In the genomic region with DNA sequence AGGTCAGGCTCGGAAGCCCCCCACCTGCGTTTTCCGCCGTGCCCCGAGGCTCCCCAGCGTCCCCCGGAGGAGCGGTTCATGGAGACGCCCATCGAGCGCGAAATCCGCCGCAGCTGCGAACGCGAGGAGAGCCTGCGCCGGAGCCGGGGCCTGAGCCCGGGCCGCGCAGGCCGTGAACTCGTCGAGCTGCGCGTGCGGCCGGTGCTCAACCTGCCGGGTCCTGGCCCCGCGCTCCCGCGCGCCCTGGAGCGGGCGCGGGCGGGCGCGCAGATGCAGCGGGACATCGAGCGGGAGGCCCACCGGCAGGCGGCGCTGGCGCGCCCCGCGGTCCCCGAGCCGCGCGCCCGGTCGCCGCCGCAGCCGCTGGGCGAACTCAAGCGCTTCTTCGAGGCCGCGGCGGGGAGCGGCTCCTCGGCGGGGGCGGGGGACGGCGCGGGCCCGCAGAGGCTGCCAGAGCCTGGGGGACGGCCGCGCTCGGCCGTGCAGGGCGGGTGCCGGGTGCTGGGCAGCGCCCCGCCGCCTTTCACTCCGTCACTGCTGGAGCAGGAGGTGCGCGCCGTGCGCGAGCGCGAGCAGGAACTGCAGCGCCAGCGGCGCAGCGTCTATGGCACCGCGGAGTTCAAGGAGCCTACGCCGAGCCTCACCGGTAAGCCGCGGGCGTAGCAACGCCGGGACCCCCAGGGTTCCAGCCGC, we compare ENCODE assay signal across 8 cellular contexts. TPM values are rescaled to one million over a fixed set of nuclear protein-coding genes. Genes with fewer than 3 reads are reported as not detected.
DNase-seq lines count a peak whose midpoint lies in the region; ATAC-seq, FAIRE-seq and TF ChIP-seq lines count a peak whose summit lies in the region.

No MANE protein-coding gene starts in this region.

- no peaks in the 10 kb centered on the region for H3K9me3 ChIP-seq in BE2C
- no peaks in the 10 kb centered on the region for H3K9me3 ChIP-seq in RWPE2 (ENCODE audit: severe bottlenecking)
- no peaks in the 10 kb centered on the region for H3K9me3 ChIP-seq in testis

- 0 to 1% methylated on average over 4 to 24 of the region's 108 CpGs for WGBS in testis, 2 donors

- CTCF ChIA-PET in activated naive CD4-positive, alpha-beta T cell treated with anti-CD3 and anti-CD28 coated beads for 36 hours (lab: Charles Lee) = interaction anchor here (0.7 to 2.4 kb wide), 16 partner anchors 9 to 194 kb away, joined by 3 to 13 read pairs (median 3); a partner anchor contains a TSS

- H3K4me3 ChIP-seq in BE2C (ENCODE audit: low read depth, low read length) (peak overlapping the region; percentile 63), RWPE2 (ENCODE audit: severe bottlenecking) (peak overlapping the region; percentile 62), testis (peak overlapping the region; percentile 54 to 60)

- intact Hi-C loops in activated naive CD4-positive, alpha-beta T cell treated with anti-CD3 and anti-CD28 coated beads for 36 hours (cut with micrococcal nuclease) = loop anchor here (1.0 to 5.0 kb wide), 5 partner anchors 8 to 121 kb away; a partner anchor contains a TSS
- intact Hi-C loops in testis (cut with DNase I; ENCODE audit: low total_unique reads) = loop anchor here (10.0 kb wide), 1 partner anchor 189 kb away; no protein-coding TSS in a partner anchor

- no peaks in the 10 kb centered on the region for H3K36me3 ChIP-seq in BE2C
- no peaks in the 10 kb centered on the region for H3K36me3 ChIP-seq in RWPE2 (ENCODE audit: low read depth)
- no peaks in the 10 kb centered on the region for H3K36me3 ChIP-seq in testis (ENCODE audit: low read depth, missing control alignments)

- ATAC-seq in GM19023 (IDR thresholded peaks at IDR 0.05; ENCODE audit: unreplicated experiment) (peak; percentile 53), RWPE2 (ENCODE audit: low read depth) (peak; percentile 71)

- H3K27ac ChIP-seq in RWPE2 (ENCODE audit: poor library complexity, severe bottlenecking) (peak overlapping the region; percentile 32), testis (peak overlapping the region; percentile 85 to 88)

- H3K4me3 Mint-ChIP-seq in activated naive CD4-positive, alpha-beta T cell treated with anti-CD3 and anti-CD28 coated beads for 36 hours = peak overlapping the region; percentile 80

- no peaks in the 10 kb centered on the region for H3K9me3 Mint-ChIP-seq in activated naive CD4-positive, alpha-beta T cell treated with anti-CD3 and anti-CD28 coated beads for 36 hours

- peak; percentile 15; the same call in 1 of the 2 replicates for TF ChIP-seq CTCF in BE2C (IDR thresholded peaks at IDR 0.05; ENCODE audit: low read depth, low read length)
- peak; percentile 98 for TF ChIP-seq CTCF in RWPE2 (IDR thresholded peaks at IDR 0.05; ENCODE audit: poor library complexity, severe bottlenecking)
- peak; percentile 27 to 92 (median 52) for TF ChIP-seq CTCF in testis (IDR thresholded peaks at IDR 0.05)

- FAIRE-seq in HTR-8/SVneo (lab: Jason Lieb, UNC) = no peak

- H3K36me3 Mint-ChIP-seq in activated naive CD4-positive, alpha-beta T cell treated with anti-CD3 and anti-CD28 coated beads for 36 hours (ENCODE audit: low read depth) = no peaks in the 10 kb centered on the region

- TF ChIP-seq POLR2A in testis (IDR thresholded peaks at IDR 0.05) = no peak

- DNase-seq in BE2C = peak; percentile 81
- DNase-seq in HTR-8/SVneo (ENCODE audit: insufficient read length, low spot score) = peak; percentile 56
- no peak for DNase-seq in RWPE2 (ENCODE audit: low spot score)
- peak; percentile 75 for DNase-seq in activated naive CD4-positive, alpha-beta T cell treated with anti-CD3 and anti-CD28 coated beads for 36 hours
- DNase-seq in germinal center (ENCODE audit: low spot score) = peak; percentile 86
- peak in 49 of 56 donors; percentile 25 to 86 (median 65) for DNase-seq in nucleus accumbens (lab: John Stamatoyannopoulos, UW)
- peak; percentile 80 for DNase-seq in testis

- no peak overlapping the region for H3K27ac Mint-ChIP-seq in activated naive CD4-positive, alpha-beta T cell treated with anti-CD3 and anti-CD28 coated beads for 36 hours

- H3K27me3 ChIP-seq in BE2C (peaks cover 21% of the 10 kb centered on the region), RWPE2 (ENCODE audit: insufficient read depth, poor library complexity, severe bottlenecking) (peaks cover 8% of the 10 kb centered on the region), testis (no peaks in the 10 kb centered on the region)

- H3K4me1 ChIP-seq in BE2C (no peaks in the 10 kb centered on the region; the same call in none of the 2 replicates), RWPE2 (ENCODE audit: insufficient read depth, poor library complexity, severe bottlenecking) (no peaks in the 10 kb centered on the region), testis (peaks cover 15% of the 10 kb centered on the region)

- H3K4me1 Mint-ChIP-seq in activated naive CD4-positive, alpha-beta T cell treated with anti-CD3 and anti-CD28 coated beads for 36 hours (ENCODE audit: low read depth) = peaks cover 10% of the 10 kb centered on the region

- peaks cover 4% of the 10 kb centered on the region for H3K27me3 Mint-ChIP-seq in activated naive CD4-positive, alpha-beta T cell treated with anti-CD3 and anti-CD28 coated beads for 36 hours (ENCODE audit: low read depth)

RNA-seq across cellular contexts. Expression of a gene that starts 0.8 kb away (rescaled TPM):
- 10.5 TPM for polyA plus RNA-seq in BE2C (2012; ENCODE audit: insufficient read depth, insufficient read length, low read depth)
- total RNA-seq in activated naive CD4-positive, alpha-beta T cell treated with anti-CD3 and anti-CD28 coated beads for 36 hours = under 1 TPM; 0.45 to 0.96 TPM
- total RNA-seq in testis = 1 to 10 TPM; 4.2 to 7.2 TPM
- polyA plus RNA-seq in testis (ENCODE audit: insufficient read depth, low read depth, low replicate concordance) = 0.76 TPM

RNA-seq across cellular contexts. Expression of a gene that starts 11.5 kb away (rescaled TPM):
- polyA plus RNA-seq in BE2C (2012; ENCODE audit: insufficient read depth, insufficient read length, low read depth) = 1.4 TPM
- total RNA-seq in activated naive CD4-positive, alpha-beta T cell treated with anti-CD3 and anti-CD28 coated beads for 36 hours = not detected
- 10 to 100 TPM; 21.3 to 34.6 TPM for total RNA-seq in testis
- 18.4 TPM for polyA plus RNA-seq in testis (ENCODE audit: insufficient read depth, low read depth, low replicate concordance)

RNA-seq across cellular contexts. Expression of a gene that starts 12.2 kb away (rescaled TPM):
- polyA plus RNA-seq in BE2C (2012; ENCODE audit: insufficient read depth, insufficient read length, low read depth) = not detected
- not detected for total RNA-seq in activated naive CD4-positive, alpha-beta T cell treated with anti-CD3 and anti-CD28 coated beads for 36 hours
- total RNA-seq in testis = 10 to 100 TPM in 1 of 2 donors, 1 to 10 TPM in 1; 5.0 to 12.7 TPM
- 12.6 TPM for polyA plus RNA-seq in testis (ENCODE audit: insufficient read depth, low read depth, low replicate concordance)

RNA-seq across cellular contexts. Expression of a gene that starts 17.2 kb away (rescaled TPM):
- 76.0 TPM for polyA plus RNA-seq in BE2C (2012; ENCODE audit: insufficient read depth, insufficient read length, low read depth)
- 10 to 100 TPM; 50.9 to 53.0 TPM for total RNA-seq in activated naive CD4-positive, alpha-beta T cell treated with anti-CD3 and anti-CD28 coated beads for 36 hours
- total RNA-seq in testis = 10 to 100 TPM; 50.6 to 72.9 TPM
- 34.0 TPM for polyA plus RNA-seq in testis (ENCODE audit: insufficient read depth, low read depth, low replicate concordance)

RNA-seq across cellular contexts. Expression of a gene that starts 41.8 kb away (rescaled TPM):
- 2.5 TPM for polyA plus RNA-seq in BE2C (2012; ENCODE audit: insufficient read depth, insufficient read length, low read depth)
- 10 to 100 TPM; 59.3 to 59.4 TPM for total RNA-seq in activated naive CD4-positive, alpha-beta T cell treated with anti-CD3 and anti-CD28 coated beads for 36 hours
- 1 to 10 TPM; 3.5 to 4.9 TPM for total RNA-seq in testis
- polyA plus RNA-seq in testis (ENCODE audit: insufficient read depth, low read depth, low replicate concordance) = 5.2 TPM

Comparison
In these comparisons a context has a peak if more than half of its experiments do, and no peak if none do; other contexts are left out.
1. CTCF ChIP-seq: peak in every context shown above with its lines; median percentile 98 in RWPE2; 52 in testis; 15 in BE2C.
2. RNA of a gene that starts 11.5 kb away (total RNA-seq): 21.3 to 34.6 TPM in testis; not detected in activated naive CD4-positive, alpha-beta T cell treated with anti-CD3 and anti-CD28 coated beads for 36 hours; every median in the first group is over 10 times any median in the second.
3. RNA of a gene that starts 12.2 kb away (total RNA-seq): 5.0 to 12.7 TPM in testis; not detected in activated naive CD4-positive, alpha-beta T cell treated with anti-CD3 and anti-CD28 coated beads for 36 hours; every median in the first group is over 4 times any median in the second.
4. Peak in every context shown above with its lines, with median percentiles within 50 percentile points of each other: H3K4me3 ChIP-seq.